Comparison of ENCODE assay signal across 19 cellular contexts in genomic region chr16:51276335-51276734, GRCh38.
DNase-seq lines count a peak whose midpoint lies in the region; ATAC-seq, FAIRE-seq and TF ChIP-seq lines count a peak whose summit lies in the region.
"Had no signal": no experiment of that assay in that cellular context is flagged by ENCODE, and none has a peak within 500 bp of the region (broad histone marks: within the 10 kb centered on the region; RNA-seq: fewer than 3 reads in every experiment).

No MANE protein-coding gene starts in this region.

- DNase-seq in A549 (ENCODE audit: low read depth in 1 of 2, low spot score in 1 of 2) = no peak
- peak; percentile 31 for DNase-seq in HK-2 (ENCODE audit: unreplicated experiment)
- DNase-seq in G401 (ENCODE audit: low spot score) = no peak
- DNase-seq in amniotic stem cell (lab: John Stamatoyannopoulos, UW) = no peak
- DNase-seq: activated B cell treated with CpG ODN at 0.5 μM for 24 hours; activated CD8-positive, alpha-beta T cell treated with anti-CD3 and anti-CD28 coated beads, Interleukin-2, amount 10 ng/mL, durations not matched to agents 7 days and 5 days; activated T-cell treated with anti-CD3 and anti-CD28 coated beads, Interleukin-2, amount 50 U/mL, for 72 hours; CD4-positive, CD25-positive, alpha-beta regulatory T cell; colonic mucosa; Karpas-422; NCI-H1105 treated with DMSO at 0.1 percent for 48 hours; NCI-H526 treated with DMSO at 0.1 percent for 48 hours; SJCRH30; testis had no signal

- ATAC-seq in A549 = no peak
- no peak for ATAC-seq in GM21447 (IDR thresholded peaks at IDR 0.05; ENCODE audit: unreplicated experiment)
- no peak for ATAC-seq in GM18873 (IDR thresholded peaks at IDR 0.05; ENCODE audit: low FRiP score, unreplicated experiment)
- ATAC-seq: activated CD8-positive, alpha-beta T cell treated with anti-CD3 and anti-CD28 coated beads, Interleukin-2, amount 10 ng/mL, durations not matched to agents 7 days and 5 days; activated T-cell treated with anti-CD3 and anti-CD28 coated beads, Interleukin-2, amount 50 U/mL, for 72 hours had no signal

- no peak overlapping the region for H3K4me2 ChIP-seq in A549
- H3K4me2 ChIP-seq: neural progenitor cell had no signal

- no peak overlapping the region for H3K4me3 ChIP-seq in A549
- H3K4me3 ChIP-seq: colonic mucosa, neural progenitor cell, SJCRH30, testis had no signal

- TF ChIP-seq RAD21 in A549 (conservative IDR thresholded peaks at IDR 0.05 in 1 of 2, IDR thresholded peaks at IDR 0.05 in 1 of 2) = no peak

- H3K27me3 ChIP-seq in layer of hippocampus (ENCODE audit: control insufficient read depth, insufficient read depth, low read length) = no peaks in the 10 kb centered on the region
- H3K27me3 ChIP-seq: colonic mucosa, neural progenitor cell, SJCRH30, testis had no signal

- no peaks in the 10 kb centered on the region for H3K4me1 ChIP-seq in A549
- H3K4me1 ChIP-seq: colonic mucosa, SJCRH30, testis had no signal

- TF ChIP-seq POLR2A in A549 (IDR thresholded peaks at IDR 0.05; ENCODE audit: low read length) = no peak

- POLR2A ChIA-PET in A549 (lab: Yijun Ruan, JAX) = no interaction called here

- 0% methylated on average over 1 of the region's 1 CpG for WGBS in A549 (ENCODE audit: missing lambda C conversion rate)

- H3K27ac ChIP-seq in A549 (no peak overlapping the region), cingulate gyrus (ENCODE audit: low read depth, low read length) (peak overlapping the region; percentile 80), layer of hippocampus (ENCODE audit: low read depth, low read length) (peak overlapping the region; percentile 77)
- H3K27ac ChIP-seq: colonic mucosa, neural progenitor cell, SJCRH30, testis had no signal

- no peak for TF ChIP-seq CTCF in A549 (IDR thresholded peaks at IDR 0.05)

- H3K9me3 ChIP-seq in A549 = no peaks in the 10 kb centered on the region; the same call in 2 of the 3 replicates
- H3K9me3 ChIP-seq: colonic mucosa, SJCRH30, testis had no signal

- in situ Hi-C loops in G401 (cut with HindIII; ENCODE audit: low sequenced_read_pairs) = no loop called here

- CTCF ChIA-PET in A549 (lab: Yijun Ruan, JAX) = no interaction called here

- no peak for TF ChIP-seq EP300 in A549 (IDR thresholded peaks at IDR 0.05)

- no peak for FAIRE-seq in A549 (lab: Jason Lieb, UNC)

TF ChIP-seq in A549, 52 proteins besides CTCF, POLR2A, EP300 and RAD21:
- peak; percentile 35 for TF ChIP-seq MAFK (IDR thresholded peaks at IDR 0.05; ENCODE audit: partially characterized antibody)
- no peak for TF ChIP-seq KDM5A (IDR thresholded peaks at IDR 0.05)

Comparison
In these comparisons a context has a peak if more than half of its experiments do, and no peak if none do; other contexts are left out.
1. H3K27ac ChIP-seq: peak in cingulate gyrus (single experiment) and layer of hippocampus (single experiment); none in A549 (0 of 2).